In the genomic region with DNA sequence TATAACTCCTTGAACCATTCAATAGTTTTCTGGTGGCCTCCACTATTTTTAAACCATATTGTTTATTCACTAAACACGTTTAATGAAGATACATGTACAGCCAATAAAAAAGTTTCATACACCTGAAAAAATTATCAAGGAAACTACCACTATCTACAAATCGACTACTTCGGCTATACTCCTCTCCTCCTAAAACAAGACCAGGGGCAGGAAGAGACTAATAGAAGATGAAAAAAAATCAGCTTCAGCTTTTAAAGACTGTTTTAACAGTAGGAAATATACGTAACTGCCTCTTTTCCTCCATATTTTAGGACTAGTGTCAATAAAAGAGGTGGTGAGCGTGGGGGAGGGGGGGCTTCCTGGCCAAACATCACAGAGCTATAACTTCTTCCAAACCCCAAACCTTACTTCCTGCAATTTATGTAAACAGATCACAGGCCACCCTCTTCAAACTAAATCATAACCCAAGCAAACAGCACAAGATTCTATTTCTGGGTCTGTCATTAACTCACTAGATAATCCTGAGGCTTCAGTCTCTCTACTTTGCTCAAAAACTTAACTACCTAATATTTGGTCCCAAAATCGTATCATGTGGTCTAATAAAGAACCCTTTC, we compare ENCODE assay signal across 10 cellular contexts. TPM values are rescaled to one million over a fixed set of nuclear protein-coding genes. Genes with fewer than 3 reads are reported as not detected.
DNase-seq lines count a peak whose midpoint lies in the region; TF ChIP-seq lines count a peak whose summit lies in the region.
"Had no signal": no experiment of that assay in that cellular context is flagged by ENCODE, and none has a peak within 500 bp of the region (broad histone marks: within the 10 kb centered on the region; RNA-seq: fewer than 3 reads in every experiment).

No MANE protein-coding gene starts in this region.

- DNase-seq in GM23248 (no peak), T-helper 2 cell (peak in 3 of 5 experiments; percentile 33 to 68 (median 36)), dorsolateral prefrontal cortex (no peak), osteocyte (ENCODE audit: extremely low spot score, unreplicated experiment) (no peak), NCI-H2171 treated with DMSO at 0.1 percent for 48 hours (lab: John Stamatoyannopoulos, UW) (no peak), NCI-H2227 treated with DMSO at 0.1 percent for 48 hours (lab: John Stamatoyannopoulos, UW) (no peak), NCI-H345 treated with DMSO at 0.1 percent for 48 hours (lab: John Stamatoyannopoulos, UW; ENCODE audit: unreplicated experiment) (no peak), globus pallidus (ENCODE audit: low spot score) (no peak)
- DNase-seq: cortex of kidney, SW 1271 had no signal

- peaks cover 49% of the 10 kb centered on the region for H3K4me1 ChIP-seq in GM23248 (ENCODE audit: insufficient read depth)

- TF ChIP-seq CTCF in dorsolateral prefrontal cortex (IDR thresholded peaks at IDR 0.05 in 54 of 56, conservative IDR thresholded peaks at IDR 0.05 in 2 of 56; ENCODE audit: low read depth in 1 of 56, partially characterized antibody in 56 of 56) (no peak), osteocyte (IDR thresholded peaks at IDR 0.05) (no peak)

- H3K4me2 ChIP-seq in GM23248 (ENCODE audit: unreplicated experiment), result no peak overlapping the region

- peaks cover 41% of the 10 kb centered on the region for H3F3A ChIP-seq in GM23248 (ENCODE audit: insufficient read depth)

- no peak overlapping the region for H2AFZ ChIP-seq in GM23248

- no peaks in the 10 kb centered on the region for H3K9me3 Mint-ChIP-seq in osteocyte (ENCODE audit: unreplicated experiment)

- no peaks in the 10 kb centered on the region for H3K9me2 ChIP-seq in GM23248 (ENCODE audit: insufficient read depth)

- peak overlapping the region; percentile 81 for H3K27ac Mint-ChIP-seq in osteocyte (ENCODE audit: unreplicated experiment)

- intact Hi-C loops in dorsolateral prefrontal cortex (cut with DNase I), result loop anchor here in 1 of 2 donors (10.0 kb wide), 1 partner anchor 55 kb away; no protein-coding TSS in a partner anchor

- no peaks in the 10 kb centered on the region for H3K36me3 ChIP-seq in GM23248 (ENCODE audit: low read depth)

- peaks cover 3% of the 10 kb centered on the region for H3K36me3 Mint-ChIP-seq in osteocyte (ENCODE audit: unreplicated experiment)

- H3K9me3 ChIP-seq in GM23248 (ENCODE audit: low read depth), result no peaks in the 10 kb centered on the region

- no peak overlapping the region for H3K9ac ChIP-seq in GM23248

- in situ Hi-C loops in GM23248 (cut with MboI), result no loop called here

- no peaks in the 10 kb centered on the region for H3K27me3 Mint-ChIP-seq in osteocyte (ENCODE audit: unreplicated experiment)

- no peak overlapping the region for H3K4me3 Mint-ChIP-seq in osteocyte (ENCODE audit: unreplicated experiment)

- whole genome bisulfite sequencing in GM23248 (ENCODE audit: low coverage in 1 of 2, low lambda C conversion rate in 2 of 2, missing lambda C conversion rate in 2 of 2), 2 experiments, result 94 to 96% methylated on average over 6 of the region's 6 CpGs

- H3K79me2 ChIP-seq in GM23248 (ENCODE audit: insufficient read depth), result peaks cover 96% of the 10 kb centered on the region

- peaks cover 67% of the 10 kb centered on the region for H3K4me1 Mint-ChIP-seq in osteocyte (ENCODE audit: unreplicated experiment)

- H3K27ac ChIP-seq in GM23248, result peak overlapping the region; percentile 45
- peak overlapping the region in 52 of 59 donors; percentile 1 to 85 (median 62) for H3K27ac ChIP-seq in dorsolateral prefrontal cortex

- 0 out of 2 replicates have a peak, but pooled peaks cover 9% of the 10 kb centered on the region for H4K20me1 ChIP-seq in GM23248 (ENCODE audit: insufficient read depth)

- H3K27me3 ChIP-seq in GM23248 (replicated peaks; ENCODE audit: insufficient read depth) (no peaks in the 10 kb centered on the region), dorsolateral prefrontal cortex (no peaks in the 10 kb centered on the region)

- no peak overlapping the region for H3K4me3 ChIP-seq in GM23248
- H3K4me3 ChIP-seq in dorsolateral prefrontal cortex, result peak overlapping the region in 2 of 59 donors; percentile 4 to 18

RNA-seq across cellular contexts. Expression of gene FOXJ3, which starts 15.1 kb away (rescaled TPM):
- total RNA-seq in GM23248 (2014; rRNA removed; shearing (Covaris generic)), result 23.1 and 23.6 TPM in 2 replicates
- polyA plus RNA-seq in GM23248 (2016; fragmentation: Nextera tagmentation; extraction: Ambion mirVana), result 15.9 and 16.3 TPM in 2 replicates
- total RNA-seq in dorsolateral prefrontal cortex, result 10 to 100 TPM; 58.3 to 97.9 (median 76.4) TPM
- 33.6 and 34.6 TPM in 2 replicates for total RNA-seq in osteocyte

Comparison
In these comparisons a context has a peak if more than half of its experiments do, and no peak if none do; other contexts are left out.
1. DNase-seq: peak in T-helper 2 cell (3 of 5); none in GM23248 (single experiment), dorsolateral prefrontal cortex (0 of 10), osteocyte (single experiment), NCI-H2171 treated with DMSO at 0.1 percent for 48 hours (single experiment), NCI-H2227 treated with DMSO at 0.1 percent for 48 hours (single experiment), NCI-H345 treated with DMSO at 0.1 percent for 48 hours (single experiment) and globus pallidus (single experiment).